ENCODE assay signal across 12 cellular contexts in genomic region chr14:73943083-73943482, GRCh38. TPM values are rescaled to one million over a fixed set of nuclear protein-coding genes. Genes with fewer than 3 reads are reported as not detected.
DNase-seq lines count a peak whose midpoint lies in the region; ATAC-seq and TF ChIP-seq lines count a peak whose summit lies in the region.
"Had no signal": no experiment of that assay in that cellular context is flagged by ENCODE, and none has a peak within 500 bp of the region (broad histone marks: within the 10 kb centered on the region; RNA-seq: fewer than 3 reads in every experiment).

No MANE protein-coding gene starts in this region.

- TF ChIP-seq POLR2A in GM18505 (IDR thresholded peaks at IDR 0.05; ENCODE audit: borderline replicate concordance, extremely low read depth, insufficient read depth, insufficient read length): no peak

- H3K4me3 Mint-ChIP-seq in HFFc6: peak overlapping the region; percentile 10
- H3K4me3 Mint-ChIP-seq in activated CD8-positive, alpha-beta T cell treated with anti-CD3 and anti-CD28 coated beads, Interleukin-2, amount 10 ng/mL, durations not matched to agents 7 days and 5 days: no peak overlapping the region
- H3K4me3 Mint-ChIP-seq: activated B cell treated with CpG ODN at 0.5 μM for 24 hours; stimulated activated naive B cell treated with anti-CD40 and anti-IgM and Interleukin-4, amounts not matched to agents 10 μg/mL and 1 μg/mL and 100 μg/mL, for 72 hours had no signal

- no peak for ATAC-seq in activated CD8-positive, alpha-beta T cell treated with anti-CD3 and anti-CD28 coated beads, Interleukin-2, amount 10 ng/mL, durations not matched to agents 7 days and 5 days
- no peak for ATAC-seq in GM21737 (IDR thresholded peaks at IDR 0.05; ENCODE audit: unreplicated experiment)
- ATAC-seq in GM18505 (IDR thresholded peaks at IDR 0.05; ENCODE audit: unreplicated experiment): no peak
- ATAC-seq: HCT116; stimulated activated naive B cell treated with anti-CD40 and anti-IgM and Interleukin-4, amounts not matched to agents 10 μg/mL and 1 μg/mL and 100 μg/mL, for 72 hours had no signal

- no peaks in the 10 kb centered on the region; the same call in none of the 2 replicates for H3K27me3 Mint-ChIP-seq in HFFc6 (ENCODE audit: insufficient read depth)
- no peaks in the 10 kb centered on the region for H3K27me3 Mint-ChIP-seq in activated CD8-positive, alpha-beta T cell treated with anti-CD3 and anti-CD28 coated beads, Interleukin-2, amount 10 ng/mL, durations not matched to agents 7 days and 5 days (ENCODE audit: low read depth)
- H3K27me3 Mint-ChIP-seq: activated B cell treated with CpG ODN at 0.5 μM for 24 hours; stimulated activated naive B cell treated with anti-CD40 and anti-IgM and Interleukin-4, amounts not matched to agents 10 μg/mL and 1 μg/mL and 100 μg/mL, for 72 hours had no signal

- DNase-seq in AG04449 (ENCODE audit: low read depth, low spot score) (peak; percentile 10), HFFc6 (peak; percentile 67), kidney tubule cell (ENCODE audit: low spot score) (peak; percentile 66), cerebellar nuclear complex (lab: John Stamatoyannopoulos, UW) (no peak), NCI-H2081 (lab: John Stamatoyannopoulos, UW) (no peak)
- DNase-seq in activated CD8-positive, alpha-beta T cell treated with anti-CD3 and anti-CD28 coated beads, Interleukin-2, amount 10 ng/mL, durations not matched to agents 7 days and 5 days: no peak
- DNase-seq: activated B cell treated with CpG ODN at 0.5 μM for 24 hours; NCI-H2029 treated with DMSO at 0.1 percent for 48 hours; stimulated activated naive B cell treated with anti-CD40 and anti-IgM and Interleukin-4, amounts not matched to agents 10 μg/mL and 1 μg/mL and 100 μg/mL, for 72 hours had no signal

- POLR2A ChIA-PET in AG04449 (lab: Yijun Ruan, JAX): no interaction called here
- POLR2A ChIA-PET in activated CD8-positive, alpha-beta T cell treated with anti-CD3 and anti-CD28 coated beads, Interleukin-2, amount 10 ng/mL, durations not matched to agents 7 days and 5 days (lab: Charles Lee): no interaction called here

- CTCF ChIA-PET in AG04449 (lab: Yijun Ruan, JAX): interaction anchor here (3.0 kb wide), 1 partner anchor 214 kb away, joined by 8 read pairs; no protein-coding TSS in a partner anchor
- CTCF ChIA-PET in activated CD8-positive, alpha-beta T cell treated with anti-CD3 and anti-CD28 coated beads, Interleukin-2, amount 10 ng/mL, durations not matched to agents 7 days and 5 days (lab: Charles Lee): interaction anchor here (1.0 kb wide), 1 partner anchor 12 kb away, joined by 3 read pairs; no protein-coding TSS in a partner anchor

- H3K36me3 Mint-ChIP-seq in HFFc6 (ENCODE audit: low read depth): no peaks in the 10 kb centered on the region
- no peaks in the 10 kb centered on the region for H3K36me3 Mint-ChIP-seq in activated CD8-positive, alpha-beta T cell treated with anti-CD3 and anti-CD28 coated beads, Interleukin-2, amount 10 ng/mL, durations not matched to agents 7 days and 5 days (ENCODE audit: low read depth)

- H3K27ac Mint-ChIP-seq in HFFc6: peak overlapping the region; percentile 66
- peak overlapping the region; percentile 8 for H3K27ac Mint-ChIP-seq in activated CD8-positive, alpha-beta T cell treated with anti-CD3 and anti-CD28 coated beads, Interleukin-2, amount 10 ng/mL, durations not matched to agents 7 days and 5 days
- H3K27ac Mint-ChIP-seq: activated B cell treated with CpG ODN at 0.5 μM for 24 hours; stimulated activated naive B cell treated with anti-CD40 and anti-IgM and Interleukin-4, amounts not matched to agents 10 μg/mL and 1 μg/mL and 100 μg/mL, for 72 hours had no signal

- no peaks in the 10 kb centered on the region for H3K9me3 Mint-ChIP-seq in HFFc6
- no peaks in the 10 kb centered on the region for H3K9me3 Mint-ChIP-seq in activated CD8-positive, alpha-beta T cell treated with anti-CD3 and anti-CD28 coated beads, Interleukin-2, amount 10 ng/mL, durations not matched to agents 7 days and 5 days (ENCODE audit: insufficient read depth)
- H3K9me3 Mint-ChIP-seq: activated B cell treated with CpG ODN at 0.5 μM for 24 hours; stimulated activated naive B cell treated with anti-CD40 and anti-IgM and Interleukin-4, amounts not matched to agents 10 μg/mL and 1 μg/mL and 100 μg/mL, for 72 hours had no signal

- no peak overlapping the region for H3K4me3 ChIP-seq in AG04449 (ENCODE audit: low read depth, low read length)

- TF ChIP-seq CTCF in AG04449 (IDR thresholded peaks at IDR 0.05; ENCODE audit: insufficient read depth, low read length, missing control alignments): no peak
- no peak for TF ChIP-seq CTCF in HFFc6 (IDR thresholded peaks at IDR 0.05)

- peaks cover 12% of the 10 kb centered on the region for H3K4me1 Mint-ChIP-seq in HFFc6 (ENCODE audit: low read depth)
- peaks cover 5% of the 10 kb centered on the region for H3K4me1 Mint-ChIP-seq in activated CD8-positive, alpha-beta T cell treated with anti-CD3 and anti-CD28 coated beads, Interleukin-2, amount 10 ng/mL, durations not matched to agents 7 days and 5 days (ENCODE audit: low read depth)
- H3K4me1 Mint-ChIP-seq: activated B cell treated with CpG ODN at 0.5 μM for 24 hours had no signal

RNA-seq across cellular contexts. Expression of gene FAM161B, which starts 6.8 kb away (rescaled TPM):
- total RNA-seq in HFFc6 (2021; fragmentation: NEBNext Ultra II Directional; extraction: Animal tissue kit (Norgen Biotek cat#: 25700)): 1 to 10 TPM; 3.5 to 4.3 (median 4.2) TPM
- 1 to 10 TPM; 1.2 to 1.7 TPM for total RNA-seq in activated CD8-positive, alpha-beta T cell treated with anti-CD3 and anti-CD28 coated beads, Interleukin-2, amount 10 ng/mL, durations not matched to agents 7 days and 5 days

RNA-seq across cellular contexts. Expression of gene COQ6, which starts 7.0 kb away (rescaled TPM):
- total RNA-seq in HFFc6 (2021; fragmentation: NEBNext Ultra II Directional; extraction: Animal tissue kit (Norgen Biotek cat#: 25700)): 10 to 100 TPM; 17.8 to 22.1 (median 20.7) TPM
- total RNA-seq in activated CD8-positive, alpha-beta T cell treated with anti-CD3 and anti-CD28 coated beads, Interleukin-2, amount 10 ng/mL, durations not matched to agents 7 days and 5 days: 10 to 100 TPM; 18.9 to 19.0 TPM

RNA-seq across cellular contexts. Expression of gene ZNF410, which starts 56.4 kb away (rescaled TPM):
- 10 to 100 TPM; 31.5 to 42.5 (median 35.0) TPM for total RNA-seq in HFFc6 (2021; fragmentation: NEBNext Ultra II Directional; extraction: Animal tissue kit (Norgen Biotek cat#: 25700))
- total RNA-seq in activated CD8-positive, alpha-beta T cell treated with anti-CD3 and anti-CD28 coated beads, Interleukin-2, amount 10 ng/mL, durations not matched to agents 7 days and 5 days: 10 to 100 TPM; 49.7 to 50.2 TPM

Comparison
In these comparisons a context has a peak if more than half of its experiments do, and no peak if none do; other contexts are left out.
1. DNase-seq: peak in AG04449 (single experiment), HFFc6 (single experiment) and kidney tubule cell (single experiment); none in activated CD8-positive, alpha-beta T cell treated with anti-CD3 and anti-CD28 coated beads, Interleukin-2, amount 10 ng/mL, durations not matched to agents 7 days and 5 days (single experiment), cerebellar nuclear complex (0 of 2) and NCI-H2081 (0 of 2).